22 cellular contexts compared by ENCODE assay signal in genomic region chr16:23014592-23014991, GRCh38.
DNase-seq lines count a peak whose midpoint lies in the region; ATAC-seq, FAIRE-seq and TF ChIP-seq lines count a peak whose summit lies in the region.
"Had no signal": no experiment of that assay in that cellular context is flagged by ENCODE, and none has a peak within 500 bp of the region (broad histone marks: within the 10 kb centered on the region; RNA-seq: fewer than 3 reads in every experiment).

No MANE protein-coding gene starts in this region.

- H3K27me3 ChIP-seq in GM12878 (replicated peaks in 1 of 2; ENCODE audit: control insufficient read depth in 2 of 2, insufficient read depth in 2 of 2, low read length in 1 of 2) (no peaks in the 10 kb centered on the region), esophagus muscularis mucosa (peaks cover 0 to 20% (median 0%) of the 10 kb centered on the region in 4 donors)
- H3K27me3 ChIP-seq: upper lobe of left lung had no signal

- in situ Hi-C loops in GM12878 (cut with MboI), result no loop called here

- no peak for TF ChIP-seq POLR2A in NB4 (IDR thresholded peaks at IDR 0.05; ENCODE audit: extremely low read depth, insufficient read length)
- no peak for TF ChIP-seq POLR2A in GM12878 (IDR thresholded peaks at IDR 0.05; ENCODE audit: low read depth, low read length)
- TF ChIP-seq POLR2A in esophagus muscularis mucosa (IDR thresholded peaks at IDR 0.05; ENCODE audit: low read depth), result no peak

- no peaks in the 10 kb centered on the region for H3K9me3 ChIP-seq in GM12878 (replicated peaks; ENCODE audit: control insufficient read depth, insufficient read depth, low read length)
- no peaks in the 10 kb centered on the region for H3K9me3 ChIP-seq in esophagus muscularis mucosa
- H3K9me3 ChIP-seq: HAP-1, upper lobe of left lung had no signal

- POLR2A ChIA-PET in GM12878 (lab: Charles Lee), result no interaction called here

- H3K4me1 ChIP-seq in GM12878 (ENCODE audit: control insufficient read depth, insufficient read depth, low read length) (no peaks in the 10 kb centered on the region), esophagus muscularis mucosa (no peaks in the 10 kb centered on the region)
- H3K4me1 ChIP-seq: HAP-1, upper lobe of left lung had no signal

- H3K36me3 ChIP-seq in GM12878 (ENCODE audit: control insufficient read depth in 2 of 2, insufficient read depth in 2 of 2, low read length in 1 of 2) (no peaks in the 10 kb centered on the region), esophagus muscularis mucosa (no peaks in the 10 kb centered on the region)
- H3K36me3 ChIP-seq: HAP-1, upper lobe of left lung had no signal

- intact Hi-C loops in GM12878 (cut with micrococcal nuclease; ENCODE audit: unreplicated experiment) (no loop called here), esophagus muscularis mucosa (cut with DNase I) (no loop called here)

- H2AFZ ChIP-seq in GM12878 (ENCODE audit: control insufficient read depth, low read depth, low read length), result no peak overlapping the region

- H4K20me1 ChIP-seq in GM12878 (ENCODE audit: control insufficient read depth, insufficient read depth), result no peaks in the 10 kb centered on the region

- DNase-seq in AML-193 (lab: John Stamatoyannopoulos, UW) (peak; percentile 33 to 35), GM19239 (ENCODE audit: insufficient read length, low spot score) (no peak), NB4 (ENCODE audit: low read depth) (peak; percentile 52), GM12878 (ENCODE audit: low read depth, low spot score) (no peak), mesenteric fat pad (ENCODE audit: low spot score) (no peak), iPS-NIHi11 (ENCODE audit: low spot score) (no peak), NCI-H1694 treated with DMSO at 0.1 percent for 48 hours (lab: John Stamatoyannopoulos, UW) (no peak), esophagus muscularis mucosa (ENCODE audit: extremely low spot score) (no peak)
- DNase-seq: activated gamma-delta T cell; activated T-cell treated with anti-CD3 and anti-CD28 coated beads for 4 hours; caudate nucleus; DND-41; foreskin melanocyte; hypothalamus; kidney glomerular epithelial cell; naive thymus-derived CD4-positive, alpha-beta T cell; NCI-H1930; retina; stimulated activated CD4-positive, alpha-beta T cell treated with anti-CD3 and anti-CD28 coated beads, Interleukin-12 subunit alpha, Interleukin-12 subunit beta, amount 100 ng/mL, for 4 hours; upper lobe of left lung had no signal

- no peak overlapping the region for H3K4me2 ChIP-seq in GM12878 (ENCODE audit: control insufficient read depth, insufficient read depth)

- BruUV-seq in GM12878 (replicated peaks; lab: Mats Ljungman, UMichigan), result no TSS peak

- TF ChIP-seq CTCF in NB4 (IDR thresholded peaks at IDR 0.05; ENCODE audit: low read depth, low read length) (no peak), GM12878 (IDR thresholded peaks at IDR 0.05 in 2 of 3, conservative IDR thresholded peaks at IDR 0.05 in 1 of 3; ENCODE audit: control insufficient read depth in 2 of 3, extremely low read depth in 1 of 3, insufficient read depth in 1 of 3, low read depth in 3 of 3, low read length in 3 of 3) (no peak), esophagus muscularis mucosa (IDR thresholded peaks at IDR 0.05) (no peak)

- TF ChIP-seq EP300 in GM12878 (IDR thresholded peaks at IDR 0.05; ENCODE audit: borderline replicate concordance in 1 of 2, control insufficient read depth in 1 of 2, low read depth in 2 of 2, low read length in 2 of 2) (no peak), esophagus muscularis mucosa (IDR thresholded peaks at IDR 0.05) (no peak)

- SMC1A ChIA-PET in GM12878 (lab: Charles Lee; ENCODE audit: uncharacterized antibody, unreplicated experiment), result interaction anchor here (0.6 to 1.9 kb wide), 5 partner anchors 27 to 419 kb away, joined by 3 to 5 read pairs (median 3); no protein-coding TSS in a partner anchor

- FAIRE-seq in GM19239 (lab: Jason Lieb, UNC) (peak; percentile 26), GM12878 (lab: Jason Lieb, UNC) (no peak)

- TF ChIP-seq RAD21 in GM12878 (IDR thresholded peaks at IDR 0.05; ENCODE audit: insufficient read depth, low read depth, low read length), result no peak

- no peak overlapping the region for H3K27ac ChIP-seq in GM12878 (ENCODE audit: control insufficient read depth, insufficient read depth)
- no peak overlapping the region for H3K27ac ChIP-seq in esophagus muscularis mucosa (replicated peaks in 1 of 4)
- H3K27ac ChIP-seq: RWPE1, upper lobe of left lung had no signal

- no peak overlapping the region for H3K9ac ChIP-seq in GM12878 (ENCODE audit: control insufficient read depth, insufficient read depth, low read length)

- no peaks in the 10 kb centered on the region for H3K79me2 ChIP-seq in GM12878 (ENCODE audit: control insufficient read depth, insufficient read depth, low read length)

- CTCF ChIA-PET in GM12878 (lab: Yijun Ruan, JAX), result interaction anchor here (0.7 to 1.8 kb wide), 5 partner anchors 12 to 1368 kb away, joined by 3 to 5 read pairs (median 3); no protein-coding TSS in a partner anchor

- 0% methylated on average over 2 of the region's 2 CpGs for WGBS in GM12878 (ENCODE audit: insufficient coverage, insufficient replicate concordance, low lambda C conversion rate, missing lambda C conversion rate)
- WGBS in esophagus muscularis mucosa, result 87% methylated on average over 2 of the region's 2 CpGs

- ATAC-seq in GM12878, result peak; percentile 64
- ATAC-seq: naive thymus-derived CD4-positive, alpha-beta T cell had no signal

- RAD21 ChIA-PET in GM12878 (lab: Charles Lee; ENCODE audit: unreplicated experiment), result interaction anchor here (1.6 kb wide), 2 partner anchors 34 to 46 kb away, joined by 3 to 5 read pairs; no protein-coding TSS in a partner anchor

- H3K4me3 ChIP-seq in NB4 (ENCODE audit: low read depth, low read length), result no peak overlapping the region
- no peak overlapping the region for H3K4me3 ChIP-seq in GM12878
- H3K4me3 ChIP-seq in esophagus muscularis mucosa, result no peak overlapping the region
- H3K4me3 ChIP-seq: HAP-1, upper lobe of left lung had no signal

TF ChIP-seq in GM12878, 131 proteins besides CTCF, POLR2A, EP300 and RAD21:
- peak; percentile 47; the same call in 1 of the 2 replicates for TF ChIP-seq REST (IDR thresholded peaks at IDR 0.05; ENCODE audit: low read depth, low read length)
- TF ChIP-seq RELA (IDR thresholded peaks at IDR 0.05; ENCODE audit: borderline replicate concordance, partially characterized antibody), result no peak
- TF ChIP-seq YY1 (IDR thresholded peaks at IDR 0.05; ENCODE audit: low read depth, low read length), result 0 out of 2 replicates have a peak, but pooled peaks have one; percentile 30

Comparison
In these comparisons a context has a peak if more than half of its experiments do, and no peak if none do; other contexts are left out.
1. DNase-seq: peak in AML-193 (2 of 2) and NB4 (single experiment); none in GM19239 (single experiment), GM12878 (single experiment), mesenteric fat pad (single experiment), iPS-NIHi11 (single experiment), NCI-H1694 treated with DMSO at 0.1 percent for 48 hours (single experiment) and esophagus muscularis mucosa (single experiment).